25 cellular contexts compared by ENCODE assay signal in the genomic region with DNA sequence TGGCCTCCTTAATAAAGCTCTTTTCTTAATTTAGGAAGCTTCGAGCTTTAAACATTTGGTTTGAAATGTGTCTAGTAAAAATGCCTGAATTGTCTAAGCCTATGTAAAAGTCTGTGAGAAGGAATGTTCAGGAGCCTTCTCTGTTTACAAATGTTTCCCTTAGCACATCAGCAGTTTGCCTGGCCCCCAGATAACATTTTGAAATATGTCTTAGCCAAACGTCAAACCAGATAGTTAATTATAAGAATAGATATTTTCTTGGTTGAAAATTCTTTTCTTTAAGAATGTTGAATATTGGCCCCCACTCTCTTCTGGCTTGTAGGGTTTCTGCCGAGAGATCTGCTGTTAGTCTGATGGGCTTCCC.
"Had no signal": no experiment of that assay in that cellular context is flagged by ENCODE, and none has a peak within 500 bp of the region (broad histone marks: within the 10 kb centered on the region; RNA-seq: fewer than 3 reads in every experiment).

No MANE protein-coding gene starts in this region.

- H3K27ac ChIP-seq: body of pancreas, colonic mucosa had no signal

- ATAC-seq: activated naive CD4-positive, alpha-beta T cell treated with anti-CD3 and anti-CD28 coated beads, Interleukin-2, amount 50 U/mL, for 72 hours; body of pancreas; left lobe of liver; T-cell had no signal

- H3K4me3 Mint-ChIP-seq: activated B cell treated with CpG ODN at 0.5 μM for 24 hours; activated CD4-positive, alpha-beta memory T cell treated with anti-CD3 and anti-CD28 coated beads for 36 hours; activated T-helper 1 cell treated with anti-CD3 and anti-CD28 coated beads, Interleukin-12 subunit alpha, Interleukin-12 subunit beta, Interleukin-2, Interleukin-4 antibody, amounts not matched to agents 30 ng/mL and 10 ng/mL and 1 ng/mL, durations not matched to agents 14 hours and 24 hours and 36 hours; nephron; T-cell had no signal

- H3K4me3 ChIP-seq: body of pancreas, colonic mucosa, lung had no signal

- H3K4me1 ChIP-seq: body of pancreas, colonic mucosa had no signal

- H3K9me3 Mint-ChIP-seq: nephron had no signal

- H3K27me3 ChIP-seq: body of pancreas, colonic mucosa had no signal

- H3K27ac Mint-ChIP-seq: activated B cell treated with CpG ODN at 0.5 μM for 24 hours; activated CD4-positive, alpha-beta memory T cell treated with anti-CD3 and anti-CD28 coated beads for 36 hours; activated naive CD4-positive, alpha-beta T cell treated with anti-CD3 and anti-CD28 coated beads, Interleukin-2, amount 50 U/mL, for 72 hours; activated T-helper 1 cell treated with anti-CD3 and anti-CD28 coated beads, Interleukin-12 subunit alpha, Interleukin-12 subunit beta, Interleukin-2, Interleukin-4 antibody, amounts not matched to agents 30 ng/mL and 10 ng/mL and 1 ng/mL, durations not matched to agents 14 hours and 24 hours and 36 hours; T-cell had no signal

- DNase-seq: activated B cell treated with CpG ODN at 0.5 μM for 24 hours; activated CD4-positive, alpha-beta memory T cell treated with anti-CD3 and anti-CD28 coated beads for 36 hours; activated CD4-positive, alpha-beta T cell treated with anti-CD3 and anti-CD28 coated beads for 4 hours; activated gamma-delta T cell treated with Interleukin-2 at 50 U/mL for 16 hours; activated T-cell treated with anti-CD3 and anti-CD28 coated beads for 4 hours; amniotic stem cell; body of pancreas; caudate nucleus; colonic mucosa; hippocampal formation; midbrain; nucleus accumbens; posterior cingulate gyrus; stimulated activated CD4-positive, alpha-beta T cell treated with anti-CD3 and anti-CD28 coated beads, Interleukin-12 subunit alpha, Interleukin-12 subunit beta, amount 100 ng/mL, for 4 hours; stimulated activated CD4-positive, alpha-beta T cell treated with anti-CD3 and anti-CD28 coated beads, Interleukin-1b, Interleukin-23, amount 100 ng/mL, for 48 hours; stimulated activated CD8-positive, alpha-beta memory T cell treated with anti-CD3 and anti-CD28 coated beads, Interleukin-4, amount 100 ng/mL, for 48 hours; stimulated activated naive CD4-positive, alpha-beta T cell; T-cell had no signal

- H3K4me1 Mint-ChIP-seq: activated B cell treated with CpG ODN at 0.5 μM for 24 hours, nephron, T-cell had no signal

- H3K27me3 Mint-ChIP-seq: activated B cell treated with CpG ODN at 0.5 μM for 24 hours; activated CD4-positive, alpha-beta memory T cell treated with anti-CD3 and anti-CD28 coated beads for 36 hours; T-cell had no signal

- H3K9me3 ChIP-seq: body of pancreas, colonic mucosa had no signal

- H3K36me3 Mint-ChIP-seq: activated CD4-positive, alpha-beta memory T cell treated with anti-CD3 and anti-CD28 coated beads for 36 hours; activated naive CD4-positive, alpha-beta T cell treated with anti-CD3 and anti-CD28 coated beads, Interleukin-2, amount 50 U/mL, for 72 hours; T-cell had no signal

- FAIRE-seq: endometrium, keratinocyte had no signal

- H3K36me3 ChIP-seq: colonic mucosa had no signal
